ENCODE assay signal across 14 cellular contexts in genomic region chr12:5784626-5785130, GRCh38.
DNase-seq lines count a peak whose midpoint lies in the region; ATAC-seq and TF ChIP-seq lines count a peak whose summit lies in the region.
"Had no signal": no experiment of that assay in that cellular context is flagged by ENCODE, and none has a peak within 500 bp of the region (broad histone marks: within the 10 kb centered on the region; RNA-seq: fewer than 3 reads in every experiment).

No MANE protein-coding gene starts in this region.

- H3K36me3 ChIP-seq in right atrium auricular region = no peaks in the 10 kb centered on the region
- H3K36me3 ChIP-seq: BLaER1 had no signal

- H3K27me3 Mint-ChIP-seq in type B pancreatic cell = peaks cover 40% of the 10 kb centered on the region
- H3K27me3 Mint-ChIP-seq: CD4-positive, CD25-positive, alpha-beta regulatory T cell had no signal

- H3K9me3 ChIP-seq in right atrium auricular region (no peaks in the 10 kb centered on the region), right cardiac atrium (ENCODE audit: control insufficient read depth, low read length) (no peaks in the 10 kb centered on the region)
- H3K9me3 ChIP-seq: BLaER1 had no signal

- no peaks in the 10 kb centered on the region for H3K27me3 ChIP-seq in right atrium auricular region
- H3K27me3 ChIP-seq in right cardiac atrium (ENCODE audit: control insufficient read depth, insufficient read depth) = no peaks in the 10 kb centered on the region
- H3K27me3 ChIP-seq: BLaER1 had no signal

- DNase-seq in right atrium auricular region (ENCODE audit: low spot score) = peak; percentile 51
- DNase-seq in right cardiac atrium = no peak
- DNase-seq in left kidney (ENCODE audit: low read depth, low spot score) = peak; percentile 38
- DNase-seq in type B pancreatic cell (ENCODE audit: extremely low spot score, unreplicated experiment) = peak; percentile 56
- DNase-seq in activated naive CD4-positive, alpha-beta T cell (lab: John Stamatoyannopoulos, UW) = no peak
- no peak for DNase-seq in NOMO-1 treated with DMSO at 0.1 percent for 48 hours (lab: John Stamatoyannopoulos, UW; ENCODE audit: unreplicated experiment)
- no peak for DNase-seq in CD1c-positive myeloid dendritic cell (ENCODE audit: extremely low spot score)
- DNase-seq: 8988T; AML-193; CD4-positive, CD25-positive, alpha-beta regulatory T cell; DMS53; GM23248; IMR-90 had no signal

- no peak for ATAC-seq in right cardiac atrium

- H3K4me3 ChIP-seq in right atrium auricular region (no peak overlapping the region), right cardiac atrium (ENCODE audit: low read length) (no peak overlapping the region)
- H3K4me3 ChIP-seq: BLaER1, GM23248 had no signal

- peaks cover 20% of the 10 kb centered on the region for H3K36me3 Mint-ChIP-seq in type B pancreatic cell
- H3K36me3 Mint-ChIP-seq: CD4-positive, CD25-positive, alpha-beta regulatory T cell had no signal

- no peak overlapping the region for H3K27ac Mint-ChIP-seq in type B pancreatic cell
- H3K27ac Mint-ChIP-seq: CD4-positive, CD25-positive, alpha-beta regulatory T cell had no signal

- peaks cover 17% of the 10 kb centered on the region for H3K9me3 Mint-ChIP-seq in type B pancreatic cell

- no peak overlapping the region for H3K27ac ChIP-seq in right atrium auricular region
- no peak overlapping the region for H3K27ac ChIP-seq in right cardiac atrium (ENCODE audit: low read length)
- H3K27ac ChIP-seq: BLaER1, GM23248 had no signal

- TF ChIP-seq CTCF in right atrium auricular region (IDR thresholded peaks at IDR 0.05) (no peak), type B pancreatic cell (conservative IDR thresholded peaks at IDR 0.05) (no peak)

- intact Hi-C loops in right cardiac atrium (cut with DNase I) = no loop called here

- peaks cover 3% of the 10 kb centered on the region for H3K4me1 Mint-ChIP-seq in type B pancreatic cell (ENCODE audit: unreplicated experiment)
- H3K4me1 Mint-ChIP-seq: CD4-positive, CD25-positive, alpha-beta regulatory T cell had no signal

- 54% methylated on average over 3 of the region's 3 CpGs for WGBS in right cardiac atrium

- H3K4me1 ChIP-seq in right atrium auricular region (no peaks in the 10 kb centered on the region), right cardiac atrium (ENCODE audit: control insufficient read depth, insufficient read depth, low read length) (no peaks in the 10 kb centered on the region)
- H3K4me1 ChIP-seq: BLaER1 had no signal

- H3K4me3 Mint-ChIP-seq in type B pancreatic cell = no peak overlapping the region
- H3K4me3 Mint-ChIP-seq: CD4-positive, CD25-positive, alpha-beta regulatory T cell had no signal

Comparison
In these comparisons a context has a peak if more than half of its experiments do, and no peak if none do; other contexts are left out.
1. DNase-seq: peak in right atrium auricular region (single experiment), left kidney (single experiment) and type B pancreatic cell (single experiment); none in right cardiac atrium (0 of 3), activated naive CD4-positive, alpha-beta T cell (0 of 4), NOMO-1 treated with DMSO at 0.1 percent for 48 hours (single experiment) and CD1c-positive myeloid dendritic cell (single experiment).